12 cellular contexts compared by ENCODE assay signal in the genomic region with DNA sequence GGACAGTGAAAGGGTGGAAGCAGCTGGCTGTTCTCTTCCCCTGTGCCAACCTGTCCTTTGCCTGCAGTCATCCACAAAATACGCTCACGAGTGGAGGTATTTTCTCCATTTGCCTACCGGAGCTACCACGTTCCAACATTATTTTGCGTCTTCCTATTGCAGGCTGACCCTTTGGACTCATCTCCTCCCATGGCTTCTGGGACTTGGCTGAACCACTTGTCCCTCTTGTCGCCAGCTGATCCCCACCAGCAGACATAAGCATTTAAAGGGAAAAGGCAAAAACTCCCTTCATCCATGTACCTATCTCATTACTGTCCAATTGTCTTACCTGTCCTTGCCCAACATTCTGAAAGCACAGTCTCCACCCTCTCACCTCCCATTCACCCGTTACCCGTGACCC.
"Had no signal": no experiment of that assay in that cellular context is flagged by ENCODE, and none has a peak within 500 bp of the region (broad histone marks: within the 10 kb centered on the region; RNA-seq: fewer than 3 reads in every experiment).

No MANE protein-coding gene starts in this region.

- ATAC-seq: gastroesophageal sphincter; stimulated activated effector memory CD8-positive, alpha-beta T cell treated with anti-CD3 and anti-CD28 coated beads, Interleukin-12 subunit alpha, Interleukin-12 subunit beta, amount 100 ng/mL, for 72 hours had no signal

- DNase-seq: activated CD4-positive, alpha-beta T cell treated with anti-CD3 and anti-CD28 coated beads for 1 hour; activated T-cell treated with anti-CD3 and anti-CD28 coated beads, Interleukin-2, amount 50 U/mL, for 48 hours; colonic mucosa; effector memory CD4-positive, alpha-beta T cell; retina; small intestine; thyroid gland; uterus had no signal

- H3K9me3 Mint-ChIP-seq: stimulated activated effector memory CD8-positive, alpha-beta T cell treated with anti-CD3 and anti-CD28 coated beads, Interleukin-12 subunit alpha, Interleukin-12 subunit beta, amount 100 ng/mL, for 72 hours had no signal

- H2AFZ ChIP-seq: hepatocyte, parathyroid adenoma had no signal

- H3K27ac Mint-ChIP-seq: stimulated activated effector memory CD8-positive, alpha-beta T cell treated with anti-CD3 and anti-CD28 coated beads, Interleukin-12 subunit alpha, Interleukin-12 subunit beta, amount 100 ng/mL, for 72 hours had no signal

- H3K4me2 ChIP-seq: hepatocyte had no signal

- H3K4me3 ChIP-seq: colonic mucosa, gastroesophageal sphincter, hepatocyte, thyroid gland, uterus had no signal

- H3K27ac ChIP-seq: colonic mucosa, gastroesophageal sphincter, hepatocyte, parathyroid adenoma, thyroid gland, uterus had no signal

- H3K27me3 ChIP-seq: colonic mucosa, gastroesophageal sphincter, hepatocyte, thyroid gland, uterus had no signal

- H3K9ac ChIP-seq: parathyroid adenoma had no signal
